9 cellular contexts compared by ENCODE assay signal in the genomic region with DNA sequence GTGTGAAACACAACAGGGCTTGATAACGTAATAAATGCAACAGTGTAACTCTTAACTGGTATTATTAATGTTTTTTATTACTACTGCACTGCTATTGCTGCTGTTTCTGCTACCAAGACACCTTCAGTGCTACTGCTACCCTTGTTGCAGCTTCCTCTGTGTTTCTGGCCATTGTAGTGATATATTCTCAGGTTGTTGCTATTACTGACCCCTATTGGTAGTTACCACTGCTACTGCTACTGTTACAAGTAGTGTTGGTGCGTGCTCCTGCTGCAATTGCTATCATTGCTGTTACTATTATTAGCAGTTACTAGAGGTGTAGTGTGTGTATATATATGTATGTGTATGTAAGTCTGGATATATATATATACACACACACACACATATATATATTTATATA.
DNase-seq lines count a peak whose midpoint lies in the region; ATAC-seq and TF ChIP-seq lines count a peak whose summit lies in the region.
"Had no signal": no experiment of that assay in that cellular context is flagged by ENCODE, and none has a peak within 500 bp of the region (broad histone marks: within the 10 kb centered on the region; RNA-seq: fewer than 3 reads in every experiment).

No MANE protein-coding gene starts in this region.

- WGBS in H9 (ENCODE audit: extremely low coverage, insufficient read length, low lambda C conversion rate): no CpG with 5 or more reads among the region's 2 CpGs

- no peaks in the 10 kb centered on the region for H3K9me3 Mint-ChIP-seq in H9

- no peak overlapping the region for H3K4me2 ChIP-seq in H9 (ENCODE audit: insufficient read depth, insufficient read length, low read length)

- H2BK5ac ChIP-seq in H9 (ENCODE audit: insufficient read length, low read length): no peak overlapping the region

- no peak overlapping the region for H3K27ac Mint-ChIP-seq in H9

- H3K4me1 ChIP-seq in H9 (ENCODE audit: insufficient read depth, low read length): peaks cover 12% of the 10 kb centered on the region

- H2BK15ac ChIP-seq in H9 (ENCODE audit: low read depth, low read length): no peak overlapping the region

- H3K79me2 ChIP-seq in H9 (ENCODE audit: insufficient read depth, low read length): no peaks in the 10 kb centered on the region

- peak; percentile 7 for DNase-seq in EH (ENCODE audit: low read depth)
- peak; percentile 35 for DNase-seq in H9
- peak; percentile 39 for DNase-seq in RKO (ENCODE audit: low spot score)
- DNase-seq in iPS-NIHi11 (ENCODE audit: low spot score): peak; percentile 45
- DNase-seq in cortex of kidney (lab: John Stamatoyannopoulos, UW): no peak
- DNase-seq: NCI-H226 had no signal

- no peak overlapping the region for H2BK120ac ChIP-seq in H9 (ENCODE audit: low read depth, low read length, poor library complexity, severe bottlenecking)

- peaks cover 3% of the 10 kb centered on the region for H3K23me2 ChIP-seq in H9 (ENCODE audit: insufficient read length, low read depth, low read length, poor library complexity, severe bottlenecking)

- no peak overlapping the region for H2BK12ac ChIP-seq in H9 (ENCODE audit: insufficient read length, low read depth, low read length)

- no peak for ATAC-seq in GM19328 (IDR thresholded peaks at IDR 0.05; ENCODE audit: unreplicated experiment)
- no peak for ATAC-seq in GM21515 (IDR thresholded peaks at IDR 0.05; ENCODE audit: unreplicated experiment)
- ATAC-seq in GM21423 (IDR thresholded peaks at IDR 0.05; ENCODE audit: unreplicated experiment): no peak

- H3K9me3 ChIP-seq in H9 (ENCODE audit: control insufficient read depth, low read depth, low read length): no peaks in the 10 kb centered on the region

- H2AFZ ChIP-seq in H9 (ENCODE audit: low read length): no peak overlapping the region

- TF ChIP-seq CTCF in H9 (conservative IDR thresholded peaks at IDR 0.05): peak; percentile 72

- no peak overlapping the region for H4K91ac ChIP-seq in H9 (ENCODE audit: insufficient read length, low read depth, low read length)

- no peak overlapping the region for H3K27ac ChIP-seq in H9 (ENCODE audit: insufficient read length, low read depth, low read length)

- H3K56ac ChIP-seq in H9 (ENCODE audit: insufficient read length, low read depth, low read length): no peak overlapping the region

- H3K23ac ChIP-seq in H9 (ENCODE audit: insufficient read length, low read depth, low read length): no peak overlapping the region

- no peaks in the 10 kb centered on the region for H3K36me3 Mint-ChIP-seq in H9 (ENCODE audit: insufficient read depth in 1 of 3, low read depth in 3 of 3)

- H4K5ac ChIP-seq in H9 (ENCODE audit: insufficient read length, low read depth, low read length): no peak overlapping the region

- no peak overlapping the region for H3K18ac ChIP-seq in H9 (ENCODE audit: insufficient read length, low read depth, low read length)

- no peak overlapping the region for H3K4me3 Mint-ChIP-seq in H9

- H4K8ac ChIP-seq in H9 (replicated peaks; ENCODE audit: insufficient read length, low read depth, low read length): no peak overlapping the region

- H3K4me1 Mint-ChIP-seq in H9: peaks cover 22 to 28% of the 10 kb centered on the region in 2 experiments

- no peak overlapping the region for H2AK5ac ChIP-seq in H9 (ENCODE audit: insufficient read length, low read length)

- no peaks in the 10 kb centered on the region for H3K79me1 ChIP-seq in H9 (ENCODE audit: insufficient read depth, low read depth, low read length, poor library complexity, severe bottlenecking)

- H3K9ac ChIP-seq in H9 (ENCODE audit: extremely low read depth, insufficient read length, low read length): no peak overlapping the region

- H3K27me3 ChIP-seq in H9 (ENCODE audit: insufficient read depth, low read length): no peaks in the 10 kb centered on the region

- H3K27me3 Mint-ChIP-seq in H9 (ENCODE audit: low read depth): no peaks in the 10 kb centered on the region

- H3K4ac ChIP-seq in H9 (ENCODE audit: low read depth, low read length): no peak overlapping the region

- no peak overlapping the region for H3T11ph ChIP-seq in H9 (ENCODE audit: low read length)

- H3K14ac ChIP-seq in H9 (ENCODE audit: insufficient read depth, low read length): no peak overlapping the region

- no peak overlapping the region for H2BK20ac ChIP-seq in H9 (ENCODE audit: low read depth, low read length, poor library complexity, severe bottlenecking)

- no peaks in the 10 kb centered on the region for H4K20me1 ChIP-seq in H9 (ENCODE audit: control insufficient read depth, insufficient read depth, insufficient read length)
